In genomic region chr3:177150970-177151627, GRCh38 we compare ENCODE assay signal across 8 cellular contexts. TPM values are rescaled to one million over a fixed set of nuclear protein-coding genes. Genes with fewer than 3 reads are reported as not detected.
DNase-seq lines count a peak whose midpoint lies in the region; ATAC-seq and TF ChIP-seq lines count a peak whose summit lies in the region.

No MANE protein-coding gene starts in this region.

- H3K56ac ChIP-seq in mesendoderm (ENCODE audit: low read length), result no peak overlapping the region

- H3K9ac ChIP-seq in mesendoderm (ENCODE audit: low read length), result no peak overlapping the region

- no peak overlapping the region for H3K4me3 Mint-ChIP-seq in activated CD4-positive, alpha-beta T cell treated with anti-CD3 and anti-CD28 coated beads, Interleukin-2, amount 10 ng/mL, durations not matched to agents 7 days and 5 days
- peak overlapping the region in 2 of 4 donors; percentile 44 to 76 for H3K4me3 Mint-ChIP-seq in IgD-negative memory B cell

- peak; percentile 60 for ATAC-seq in GM21619 (IDR thresholded peaks at IDR 0.05; ENCODE audit: unreplicated experiment)
- ATAC-seq in left colon, result peak; percentile 81

- H3K27me3 ChIP-seq in mesendoderm (ENCODE audit: insufficient read depth, low read length, poor library complexity), result no peaks in the 10 kb centered on the region

- no peaks in the 10 kb centered on the region for H3K79me1 ChIP-seq in mesendoderm (ENCODE audit: low read length)

- peaks cover 2% of the 10 kb centered on the region for H3K9me3 Mint-ChIP-seq in activated CD4-positive, alpha-beta T cell treated with anti-CD3 and anti-CD28 coated beads, Interleukin-2, amount 10 ng/mL, durations not matched to agents 7 days and 5 days
- H3K9me3 Mint-ChIP-seq in IgD-negative memory B cell, result no peaks in the 10 kb centered on the region

- H3K27ac Mint-ChIP-seq in activated CD4-positive, alpha-beta T cell treated with anti-CD3 and anti-CD28 coated beads, Interleukin-2, amount 10 ng/mL, durations not matched to agents 7 days and 5 days, result no peak overlapping the region
- peak overlapping the region; percentile 29 to 93 (median 40) for H3K27ac Mint-ChIP-seq in IgD-negative memory B cell

- no peak overlapping the region for H3K4me3 ChIP-seq in mesendoderm (ENCODE audit: low read length)

- H3K36me3 ChIP-seq in mesendoderm (ENCODE audit: control insufficient read depth, insufficient read depth, low read length), result no peaks in the 10 kb centered on the region

- peaks cover 50% of the 10 kb centered on the region for H3K4me1 Mint-ChIP-seq in activated CD4-positive, alpha-beta T cell treated with anti-CD3 and anti-CD28 coated beads, Interleukin-2, amount 10 ng/mL, durations not matched to agents 7 days and 5 days
- peaks cover 58 to 65% (median 64%) of the 10 kb centered on the region in 3 donors for H3K4me1 Mint-ChIP-seq in IgD-negative memory B cell

- no peak overlapping the region for H4K8ac ChIP-seq in mesendoderm (ENCODE audit: low read depth, low read length)

- no peak overlapping the region for H3K4me2 ChIP-seq in mesendoderm (ENCODE audit: low read length)

- TF ChIP-seq CTCF in VCaP (conservative IDR thresholded peaks at IDR 0.05), result no peak

- peaks cover 78% of the 10 kb centered on the region for H3K79me2 ChIP-seq in mesendoderm (ENCODE audit: control insufficient read depth, insufficient read depth, low read length)

- DNase-seq in activated CD4-positive, alpha-beta T cell treated with anti-CD3 and anti-CD28 coated beads for 4 hours, result peak; percentile 11 to 15
- no peak for DNase-seq in activated CD4-positive, alpha-beta T cell treated with anti-CD3 and anti-CD28 coated beads, Interleukin-2, amount 10 ng/mL, durations not matched to agents 7 days and 5 days
- DNase-seq in left colon (no peak), mesendoderm (no peak), NCI-H1694 treated with DMSO at 0.1 percent for 48 hours (lab: John Stamatoyannopoulos, UW) (no peak)

- no peak overlapping the region for H2BK120ac ChIP-seq in mesendoderm (ENCODE audit: low read depth, low read length)

- intact Hi-C loops in left colon (cut with DNase I, micrococcal nuclease), result no loop called here

- no peak overlapping the region for H2AK5ac ChIP-seq in mesendoderm (ENCODE audit: low read length)

- WGBS in mesendoderm (ENCODE audit: extremely low coverage, insufficient coverage, low lambda C conversion rate), result no CpG with 5 or more reads among the region's 7 CpGs

- no peak overlapping the region for H2BK5ac ChIP-seq in mesendoderm (ENCODE audit: low read length)

- H3K4ac ChIP-seq in mesendoderm (ENCODE audit: low read depth, low read length), result no peak overlapping the region

- no peak overlapping the region for H2BK15ac ChIP-seq in mesendoderm (replicated peaks; ENCODE audit: low read depth)

- CTCF ChIA-PET in activated CD4-positive, alpha-beta T cell treated with anti-CD3 and anti-CD28 coated beads, Interleukin-2, amount 10 ng/mL, durations not matched to agents 7 days and 5 days (lab: Charles Lee), result interaction anchor here (0.6 to 2.5 kb wide), 4 partner anchors 9 to 461 kb away, joined by 3 to 9 read pairs (median 4); no protein-coding TSS in a partner anchor

- H4K5ac ChIP-seq in mesendoderm (ENCODE audit: low read length), result no peak overlapping the region

- H3K23ac ChIP-seq in mesendoderm (ENCODE audit: low read length), result no peak overlapping the region

- H3K27me3 Mint-ChIP-seq in activated CD4-positive, alpha-beta T cell treated with anti-CD3 and anti-CD28 coated beads, Interleukin-2, amount 10 ng/mL, durations not matched to agents 7 days and 5 days, result no peaks in the 10 kb centered on the region
- H3K27me3 Mint-ChIP-seq in IgD-negative memory B cell, result no peaks in the 10 kb centered on the region

- H3K4me1 ChIP-seq in mesendoderm (ENCODE audit: control insufficient read depth, low read depth, low read length), result peaks cover 2% of the 10 kb centered on the region

- H3K27ac ChIP-seq in VCaP (0 out of 2 replicates have a peak overlapping the region, but pooled peaks have one; percentile 17), mesendoderm (ENCODE audit: low read depth, low read length) (no peak overlapping the region)

- POLR2A ChIA-PET in activated CD4-positive, alpha-beta T cell treated with anti-CD3 and anti-CD28 coated beads, Interleukin-2, amount 10 ng/mL, durations not matched to agents 7 days and 5 days (lab: Charles Lee), result interaction anchor here (0.5 to 1.1 kb wide), 3 partner anchors 10 to 74 kb away, joined by 3 to 6 read pairs (median 3); no protein-coding TSS in a partner anchor

- H3K18ac ChIP-seq in mesendoderm (ENCODE audit: low read length), result no peak overlapping the region

- peaks cover 24% of the 10 kb centered on the region for H3K36me3 Mint-ChIP-seq in activated CD4-positive, alpha-beta T cell treated with anti-CD3 and anti-CD28 coated beads, Interleukin-2, amount 10 ng/mL, durations not matched to agents 7 days and 5 days (ENCODE audit: low read depth)
- peaks cover 3% of the 10 kb centered on the region for H3K36me3 Mint-ChIP-seq in IgD-negative memory B cell

RNA-seq across cellular contexts. Expression of gene TBL1XR1, which starts 46.2 kb away (rescaled TPM):
- total RNA-seq in activated CD4-positive, alpha-beta T cell treated with anti-CD3 and anti-CD28 coated beads, Interleukin-2, amount 10 ng/mL, durations not matched to agents 7 days and 5 days, result 100 to 1,000 TPM; 167 to 169 TPM
- 23.6 TPM for polyA plus RNA-seq in IgD-negative memory B cell
- 100 to 1,000 TPM; 165 to 186 TPM for total RNA-seq in left colon
- 70.0 TPM for polyA plus RNA-seq in mesendoderm (2013, experiment 1 of 2)
- polyA plus RNA-seq in mesendoderm (2013, experiment 2 of 2), result 67.0 TPM

Comparison
In these comparisons a context has a peak if more than half of its experiments do, and no peak if none do; other contexts are left out.
1. DNase-seq: peak in activated CD4-positive, alpha-beta T cell treated with anti-CD3 and anti-CD28 coated beads for 4 hours (2 of 2); none in activated CD4-positive, alpha-beta T cell treated with anti-CD3 and anti-CD28 coated beads, Interleukin-2, amount 10 ng/mL, durations not matched to agents 7 days and 5 days (single experiment), left colon (0 of 2), mesendoderm (single experiment) and NCI-H1694 treated with DMSO at 0.1 percent for 48 hours (single experiment).